In the genomic region with DNA sequence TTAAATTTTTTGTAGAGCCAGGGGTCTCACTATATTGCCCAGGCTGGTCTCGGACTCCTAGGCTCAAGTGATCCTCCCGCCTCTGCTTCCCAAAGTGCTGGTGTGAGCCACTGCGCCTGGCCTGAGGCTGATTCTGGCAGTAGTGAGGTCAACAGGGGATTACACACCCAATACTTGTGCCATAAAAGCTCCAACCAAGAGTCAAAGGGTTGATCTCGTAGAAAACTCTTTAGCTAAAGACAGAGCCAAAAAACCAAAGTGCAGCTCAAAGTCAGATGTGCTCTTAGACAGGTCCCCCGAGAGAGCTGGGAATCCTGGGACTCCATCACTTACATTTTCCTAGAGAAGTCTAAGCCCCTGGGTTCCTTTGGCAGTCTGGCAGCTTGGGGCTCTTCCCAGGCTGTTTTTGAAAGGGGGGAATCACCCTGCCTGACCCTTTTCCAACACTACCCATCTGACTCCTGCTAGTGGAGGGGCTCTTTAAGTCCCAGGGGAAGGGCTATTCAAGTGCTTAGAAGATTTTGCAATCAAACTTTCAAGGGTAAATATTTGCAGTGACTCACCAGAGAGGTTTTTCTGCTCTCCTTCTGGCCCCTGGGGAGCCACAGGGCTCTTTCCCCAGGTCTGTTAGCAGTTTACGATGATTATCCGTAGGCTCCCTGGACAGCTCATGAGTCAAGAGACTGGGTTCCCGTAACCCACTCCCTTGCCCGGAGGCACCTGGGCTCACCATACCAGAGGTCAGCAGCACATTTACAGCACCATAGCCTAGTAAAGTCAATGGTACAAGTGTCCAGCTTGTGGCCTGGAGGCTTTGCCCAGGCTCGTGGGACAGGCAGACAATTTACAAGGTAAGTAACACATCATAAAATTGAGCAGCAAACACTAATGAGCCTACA, we compare ENCODE assay signal across 8 cellular contexts.
DNase-seq lines count a peak whose midpoint lies in the region; ATAC-seq, FAIRE-seq and TF ChIP-seq lines count a peak whose summit lies in the region.

No MANE protein-coding gene starts in this region.

- DNase-seq in ELR (ENCODE audit: low read depth) (peak; percentile 98), NCI-H2107 treated with DMSO at 0.1 percent for 48 hours (lab: John Stamatoyannopoulos, UW; ENCODE audit: unreplicated experiment) (peak; percentile 34), colonic mucosa (peak; percentile 59), prostate gland (ENCODE audit: low spot score) (peak; percentile 77), CD14-positive monocyte (ENCODE audit: low spot score) (no peak), kidney (no peak)
- no peak for DNase-seq in activated naive CD4-positive, alpha-beta T cell treated with anti-CD3 and anti-CD28 coated beads for 36 hours
- DNase-seq in naive thymus-derived CD4-positive, alpha-beta T cell: no peak

- no peak for ATAC-seq in naive thymus-derived CD4-positive, alpha-beta T cell

- CTCF ChIA-PET in activated naive CD4-positive, alpha-beta T cell treated with anti-CD3 and anti-CD28 coated beads for 36 hours (lab: Charles Lee): interaction anchor here (0.7 kb wide), 1 partner anchor 666 kb away, joined by 3 read pairs; no protein-coding TSS in a partner anchor
- CTCF ChIA-PET in naive thymus-derived CD4-positive, alpha-beta T cell (lab: Charles Lee): no interaction called here

- no peak overlapping the region for H3K4me3 Mint-ChIP-seq in CD14-positive monocyte
- H3K4me3 Mint-ChIP-seq in activated naive CD4-positive, alpha-beta T cell treated with anti-CD3 and anti-CD28 coated beads for 36 hours: no peak overlapping the region
- no peak overlapping the region for H3K4me3 Mint-ChIP-seq in naive thymus-derived CD4-positive, alpha-beta T cell

- peaks cover 0 to 4% (median 2%) of the 10 kb centered on the region in 7 donors for H3K9me3 Mint-ChIP-seq in CD14-positive monocyte
- H3K9me3 Mint-ChIP-seq in activated naive CD4-positive, alpha-beta T cell treated with anti-CD3 and anti-CD28 coated beads for 36 hours: no peaks in the 10 kb centered on the region
- H3K9me3 Mint-ChIP-seq in naive thymus-derived CD4-positive, alpha-beta T cell: peaks cover 0 to 6% (median 1%) of the 10 kb centered on the region in 11 donors

- no peak for TF ChIP-seq CTCF in colonic mucosa (IDR thresholded peaks at IDR 0.05)
- no peak for TF ChIP-seq CTCF in prostate gland (IDR thresholded peaks at IDR 0.05)
- TF ChIP-seq CTCF in CD14-positive monocyte (IDR thresholded peaks at IDR 0.05): no peak
- no peak for TF ChIP-seq CTCF in kidney (IDR thresholded peaks at IDR 0.05; ENCODE audit: borderline replicate concordance, extremely low read depth, insufficient read depth)

- H3K27ac ChIP-seq in colonic mucosa (peak overlapping the region; percentile 48), prostate gland (peak overlapping the region; percentile 50 to 59), kidney (ENCODE audit: low read depth in 2 of 2, low read length in 2 of 2) (no peak overlapping the region)
- H3K27ac ChIP-seq in naive thymus-derived CD4-positive, alpha-beta T cell (ENCODE audit: low read depth, low read length): no peak overlapping the region

- no peaks in the 10 kb centered on the region for H3K36me3 ChIP-seq in colonic mucosa
- no peaks in the 10 kb centered on the region for H3K36me3 ChIP-seq in prostate gland
- no peaks in the 10 kb centered on the region for H3K36me3 ChIP-seq in kidney (ENCODE audit: control insufficient read depth in 1 of 2, insufficient read depth in 2 of 2, low read length in 2 of 2)
- no peaks in the 10 kb centered on the region for H3K36me3 ChIP-seq in naive thymus-derived CD4-positive, alpha-beta T cell (ENCODE audit: control insufficient read depth in 2 of 3, insufficient read depth in 3 of 3, low read length in 3 of 3)

- FAIRE-seq in kidney (lab: Jason Lieb, UNC): no peak

- peak overlapping the region in 1 of 7 donors; percentile 60 for H3K27ac Mint-ChIP-seq in CD14-positive monocyte
- H3K27ac Mint-ChIP-seq in activated naive CD4-positive, alpha-beta T cell treated with anti-CD3 and anti-CD28 coated beads for 36 hours: no peak overlapping the region
- H3K27ac Mint-ChIP-seq in naive thymus-derived CD4-positive, alpha-beta T cell: no peak overlapping the region

- no peak overlapping the region for H3K9ac ChIP-seq in colonic mucosa (ENCODE audit: low read depth in 2 of 2, low read length in 2 of 2)
- H3K9ac ChIP-seq in kidney (ENCODE audit: low read length in 2 of 2): no peak overlapping the region

- H3K9me3 ChIP-seq in colonic mucosa: no peaks in the 10 kb centered on the region
- H3K9me3 ChIP-seq in prostate gland: no peaks in the 10 kb centered on the region
- no peaks in the 10 kb centered on the region for H3K9me3 ChIP-seq in kidney (ENCODE audit: control insufficient read depth in 1 of 2, low read length in 2 of 2)
- no peaks in the 10 kb centered on the region for H3K9me3 ChIP-seq in naive thymus-derived CD4-positive, alpha-beta T cell (ENCODE audit: control insufficient read depth in 2 of 3, low read length in 3 of 3)

- intact Hi-C loops in colonic mucosa (cut with DNase I): no loop called here
- intact Hi-C loops in prostate gland (cut with DNase I): no loop called here
- intact Hi-C loops in CD14-positive monocyte (cut with micrococcal nuclease): no loop called here
- intact Hi-C loops in activated naive CD4-positive, alpha-beta T cell treated with anti-CD3 and anti-CD28 coated beads for 36 hours (cut with micrococcal nuclease): no loop called here
- intact Hi-C loops in kidney (cut with DNase I): no loop called here
- intact Hi-C loops in naive thymus-derived CD4-positive, alpha-beta T cell (cut with micrococcal nuclease): no loop called here

- 53% methylated on average over 10 of the region's 10 CpGs for WGBS in prostate gland

- H3K4me1 Mint-ChIP-seq in CD14-positive monocyte: peaks cover 2% of the 10 kb centered on the region
- no peaks in the 10 kb centered on the region for H3K4me1 Mint-ChIP-seq in activated naive CD4-positive, alpha-beta T cell treated with anti-CD3 and anti-CD28 coated beads for 36 hours (ENCODE audit: low read depth)
- peaks cover 0 to 5% (median 0%) of the 10 kb centered on the region in 7 donors for H3K4me1 Mint-ChIP-seq in naive thymus-derived CD4-positive, alpha-beta T cell

- H3K27me3 Mint-ChIP-seq in CD14-positive monocyte (ENCODE audit: low read depth in 3 of 3): no peaks in the 10 kb centered on the region
- H3K27me3 Mint-ChIP-seq in activated naive CD4-positive, alpha-beta T cell treated with anti-CD3 and anti-CD28 coated beads for 36 hours (ENCODE audit: low read depth): no peaks in the 10 kb centered on the region
- H3K27me3 Mint-ChIP-seq in naive thymus-derived CD4-positive, alpha-beta T cell: peaks cover 0 to 2% (median 0%) of the 10 kb centered on the region in 5 donors

- no peaks in the 10 kb centered on the region for H3K27me3 ChIP-seq in colonic mucosa
- no peaks in the 10 kb centered on the region for H3K27me3 ChIP-seq in prostate gland (replicated peaks; ENCODE audit: insufficient read depth)
- no peaks in the 10 kb centered on the region for H3K27me3 ChIP-seq in naive thymus-derived CD4-positive, alpha-beta T cell (ENCODE audit: control insufficient read depth in 2 of 2, insufficient read depth in 2 of 2, low read length in 2 of 2)

- POLR2A ChIA-PET in naive thymus-derived CD4-positive, alpha-beta T cell (lab: Charles Lee): no interaction called here

- H3K36me3 Mint-ChIP-seq in CD14-positive monocyte: peaks cover 8 to 24% of the 10 kb centered on the region in 2 donors
- H3K36me3 Mint-ChIP-seq in activated naive CD4-positive, alpha-beta T cell treated with anti-CD3 and anti-CD28 coated beads for 36 hours (ENCODE audit: low read depth): peaks cover 6% of the 10 kb centered on the region
- H3K36me3 Mint-ChIP-seq in naive thymus-derived CD4-positive, alpha-beta T cell: peaks cover 2 to 14% (median 7%) of the 10 kb centered on the region in 5 donors

- H3K4me3 ChIP-seq in colonic mucosa (no peak overlapping the region), prostate gland (no peak overlapping the region), kidney (ENCODE audit: low read length in 2 of 2) (no peak overlapping the region)
- H3K4me3 ChIP-seq in naive thymus-derived CD4-positive, alpha-beta T cell (ENCODE audit: low read length): no peak overlapping the region

- peak; percentile 6 for TF ChIP-seq POLR2A in prostate gland (IDR thresholded peaks at IDR 0.05)

- no peaks in the 10 kb centered on the region for H3K4me1 ChIP-seq in colonic mucosa
- peaks cover 12% of the 10 kb centered on the region for H3K4me1 ChIP-seq in prostate gland (replicated peaks)
- no peaks in the 10 kb centered on the region for H3K4me1 ChIP-seq in kidney (ENCODE audit: control insufficient read depth in 1 of 2, insufficient read depth in 1 of 2, low read depth in 1 of 2, low read length in 2 of 2)
- H3K4me1 ChIP-seq in naive thymus-derived CD4-positive, alpha-beta T cell (ENCODE audit: control insufficient read depth in 2 of 2, insufficient read depth in 2 of 2, low read length in 2 of 2): no peaks in the 10 kb centered on the region

Comparison
In these comparisons a context has a peak if more than half of its experiments do, and no peak if none do; other contexts are left out.
1. DNase-seq: peak in ELR (single experiment), NCI-H2107 treated with DMSO at 0.1 percent for 48 hours (single experiment), colonic mucosa (single experiment) and prostate gland (single experiment); none in CD14-positive monocyte (single experiment), activated naive CD4-positive, alpha-beta T cell treated with anti-CD3 and anti-CD28 coated beads for 36 hours (single experiment), kidney (single experiment) and naive thymus-derived CD4-positive, alpha-beta T cell (0 of 9).
2. H3K27ac ChIP-seq: peak in colonic mucosa (single experiment) and prostate gland (2 of 2); none in kidney (0 of 2) and naive thymus-derived CD4-positive, alpha-beta T cell (single experiment).